In the genomic region with DNA sequence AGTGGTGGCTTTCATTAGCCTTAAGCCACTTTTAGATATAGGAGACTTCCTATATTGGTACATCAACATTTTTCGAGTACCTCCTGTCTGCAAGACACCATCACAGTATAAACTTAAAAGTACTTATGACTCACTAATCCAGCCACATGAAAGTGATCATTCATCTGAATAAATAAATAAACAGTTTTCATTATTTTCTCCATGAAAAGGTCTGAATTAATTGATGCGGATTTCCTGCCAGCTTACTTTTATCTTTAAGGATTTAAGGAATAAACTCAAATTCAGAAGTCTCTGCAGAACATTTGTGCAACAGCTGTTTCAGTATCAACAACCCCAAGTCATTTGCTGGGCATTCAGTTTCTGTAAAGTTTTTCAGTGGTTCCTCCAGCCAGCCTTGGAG, we compare ENCODE assay signal across 16 cellular contexts. TPM values are rescaled to one million over a fixed set of nuclear protein-coding genes. Genes with fewer than 3 reads are reported as not detected.
"Had no signal": no experiment of that assay in that cellular context is flagged by ENCODE, and none has a peak within 500 bp of the region (broad histone marks: within the 10 kb centered on the region; RNA-seq: fewer than 3 reads in every experiment).

No MANE protein-coding gene starts in this region.

- H3K9me3 ChIP-seq: heart left ventricle, lower lobe of right lung, pancreas, transverse colon had no signal

- H3K4me3 Mint-ChIP-seq: activated naive CD4-positive, alpha-beta T cell treated with anti-CD3 and anti-CD28 coated beads for 36 hours; activated naive CD8-positive, alpha-beta T cell treated with anti-CD3 and anti-CD28 coated beads, Interleukin-2, amount 50 U/mL, for 24 hours; activated T-helper 1 cell treated with anti-CD3 and anti-CD28 coated beads, Interleukin-12 subunit alpha, Interleukin-12 subunit beta, Interleukin-2, Interleukin-4 antibody, amounts not matched to agents 30 ng/mL and 10 ng/mL and 1 ng/mL, durations not matched to agents 14 hours and 24 hours and 36 hours; mesothelial cell of epicardium had no signal

- H3K4me3 ChIP-seq: cardiac muscle cell, heart left ventricle, lower lobe of right lung, pancreas, transverse colon had no signal

- H3K27me3 Mint-ChIP-seq: activated naive CD8-positive, alpha-beta T cell treated with anti-CD3 and anti-CD28 coated beads, Interleukin-2, amount 50 U/mL, for 24 hours had no signal

- DNase-seq: activated CD4-positive, alpha-beta T cell treated with anti-CD3 and anti-CD28 coated beads, Interleukin-2, amount 50 U/mL, for 1 hour; activated naive CD4-positive, alpha-beta T cell treated with anti-CD3 and anti-CD28 coated beads for 36 hours; activated naive CD8-positive, alpha-beta T cell treated with anti-CD3 and anti-CD28 coated beads, Interleukin-2, amount 50 U/mL, for 24 hours; foreskin melanocyte; heart left ventricle; left cardiac atrium; lower lobe of right lung; pancreas; stimulated activated naive CD8-positive, alpha-beta T cell treated with anti-CD3 and anti-CD28 coated beads, Interleukin-15, Interleukin-2, amounts not matched to agents 100 U/mL and 50 U/mL, for 24 hours; transverse colon had no signal

- ATAC-seq: activated naive CD8-positive, alpha-beta T cell treated with anti-CD3 and anti-CD28 coated beads, Interleukin-2, amount 50 U/mL, for 24 hours; esophagus mucosa; heart left ventricle; left cardiac atrium; lower lobe of right lung; pancreas; sciatic nerve; stimulated activated naive CD8-positive, alpha-beta T cell treated with anti-CD3 and anti-CD28 coated beads, Interleukin-15, Interleukin-2, amounts not matched to agents 100 U/mL and 50 U/mL, for 24 hours had no signal

- H3K27me3 ChIP-seq: cardiac muscle cell, heart left ventricle, pancreas, transverse colon had no signal

- H3K9me3 Mint-ChIP-seq: activated naive CD4-positive, alpha-beta T cell treated with anti-CD3 and anti-CD28 coated beads for 36 hours; activated naive CD8-positive, alpha-beta T cell treated with anti-CD3 and anti-CD28 coated beads, Interleukin-2, amount 50 U/mL, for 24 hours; activated T-helper 1 cell treated with anti-CD3 and anti-CD28 coated beads, Interleukin-12 subunit alpha, Interleukin-12 subunit beta, Interleukin-2, Interleukin-4 antibody, amounts not matched to agents 30 ng/mL and 10 ng/mL and 1 ng/mL, durations not matched to agents 14 hours and 24 hours and 36 hours; mesothelial cell of epicardium had no signal

- H3K27ac Mint-ChIP-seq: activated naive CD4-positive, alpha-beta T cell treated with anti-CD3 and anti-CD28 coated beads for 36 hours; activated naive CD8-positive, alpha-beta T cell treated with anti-CD3 and anti-CD28 coated beads, Interleukin-2, amount 50 U/mL, for 24 hours; activated T-helper 1 cell treated with anti-CD3 and anti-CD28 coated beads, Interleukin-12 subunit alpha, Interleukin-12 subunit beta, Interleukin-2, Interleukin-4 antibody, amounts not matched to agents 30 ng/mL and 10 ng/mL and 1 ng/mL, durations not matched to agents 14 hours and 24 hours and 36 hours; mesothelial cell of epicardium had no signal

RNA-seq across cellular contexts. Expression of a gene that starts 28.2 kb away (rescaled TPM):
- polyA plus RNA-seq: neural cell, pancreas had no signal
